8 cellular contexts compared by ENCODE assay signal in genomic region chr2:231613054-231613654, GRCh38. TPM values are rescaled to one million over a fixed set of nuclear protein-coding genes. Genes with fewer than 3 reads are reported as not detected.
DNase-seq lines count a peak whose midpoint lies in the region; ATAC-seq and TF ChIP-seq lines count a peak whose summit lies in the region.

No MANE protein-coding gene starts in this region.

- no peaks in the 10 kb centered on the region for H3K36me3 ChIP-seq in vagina

- TF ChIP-seq POLR2A in vagina (IDR thresholded peaks at IDR 0.05) = no peak

- H3K36me3 Mint-ChIP-seq in chondrocyte (ENCODE audit: low read depth) (no peaks in the 10 kb centered on the region), mesothelial cell of epicardium (no peaks in the 10 kb centered on the region)

- TF ChIP-seq CTCF in chondrocyte (IDR thresholded peaks at IDR 0.05) (no peak), mesothelial cell of epicardium (IDR thresholded peaks at IDR 0.05; ENCODE audit: unreplicated experiment) (no peak), vagina (IDR thresholded peaks at IDR 0.05) (no peak)

- intact Hi-C loops in vagina (cut with DNase I) = loop anchor here (2.0 to 5.0 kb wide), 4 partner anchors 54 to 1084 kb away; partner anchors contain the start of gene GIGYF2

- no peaks in the 10 kb centered on the region for H3K9me3 Mint-ChIP-seq in chondrocyte (ENCODE audit: low read depth)
- no peaks in the 10 kb centered on the region for H3K9me3 Mint-ChIP-seq in mesothelial cell of epicardium

- H3K27me3 Mint-ChIP-seq in chondrocyte (ENCODE audit: low read depth) = no peaks in the 10 kb centered on the region
- no peaks in the 10 kb centered on the region for H3K27me3 Mint-ChIP-seq in mesothelial cell of epicardium (ENCODE audit: low read depth)

- no peaks in the 10 kb centered on the region for H3K27me3 ChIP-seq in vagina

- H3K4me3 Mint-ChIP-seq in chondrocyte (ENCODE audit: unreplicated experiment) = peak overlapping the region; percentile 68
- peak overlapping the region; percentile 61 for H3K4me3 Mint-ChIP-seq in mesothelial cell of epicardium

- DNase-seq in stimulated activated CD4-positive, alpha-beta T cell treated with anti-CD3 and anti-CD28 coated beads, Interleukin-4, amount 100 ng/mL, for 1 hour = peak; percentile 23
- no peak for DNase-seq in stimulated activated CD4-positive, alpha-beta T cell treated with anti-CD3 and anti-CD28 coated beads, Interleukin-1b, Interleukin-23, amount 100 ng/mL, for 48 hours
- DNase-seq in NCI-H69 (lab: John Stamatoyannopoulos, UW) (peak; percentile 53), chondrocyte (ENCODE audit: low spot score) (no peak), mesothelial cell of epicardium (ENCODE audit: low spot score in 2 of 2, unreplicated experiment in 2 of 2) (no peak), vagina (ENCODE audit: extremely low spot score in 2 of 2) (no peak), OCI-M1 (lab: John Stamatoyannopoulos, UW) (no peak)

- no peak for ATAC-seq in HG03439 (IDR thresholded peaks at IDR 0.05; ENCODE audit: unreplicated experiment)

- peak overlapping the region; percentile 98 for H3K27ac Mint-ChIP-seq in chondrocyte (ENCODE audit: unreplicated experiment)
- H3K27ac Mint-ChIP-seq in mesothelial cell of epicardium = peak overlapping the region; percentile 97

- H3K27ac ChIP-seq in vagina = peak overlapping the region; percentile 92

- no peaks in the 10 kb centered on the region for H3K9me3 ChIP-seq in vagina

- peaks cover 40% of the 10 kb centered on the region for H3K4me1 ChIP-seq in vagina

- H3K4me1 Mint-ChIP-seq in chondrocyte (ENCODE audit: low read depth) (peaks cover 41% of the 10 kb centered on the region), mesothelial cell of epicardium (peaks cover 47% of the 10 kb centered on the region)

- peak overlapping the region; percentile 50 to 53 for H3K4me3 ChIP-seq in vagina

RNA-seq across cellular contexts. Expression of gene TEX44, which starts 20.5 kb away (rescaled TPM):
- not detected in 3 replicates for total RNA-seq in chondrocyte
- not detected in 3 replicates for total RNA-seq in mesothelial cell of epicardium
- total RNA-seq in vagina = not detected

Comparison
In these comparisons a context has a peak if more than half of its experiments do, and no peak if none do; other contexts are left out.
1. DNase-seq: peak in stimulated activated CD4-positive, alpha-beta T cell treated with anti-CD3 and anti-CD28 coated beads, Interleukin-4, amount 100 ng/mL, for 1 hour (single experiment) and NCI-H69 (single experiment); none in stimulated activated CD4-positive, alpha-beta T cell treated with anti-CD3 and anti-CD28 coated beads, Interleukin-1b, Interleukin-23, amount 100 ng/mL, for 48 hours (single experiment), chondrocyte (single experiment), mesothelial cell of epicardium (0 of 2), vagina (0 of 2) and OCI-M1 (single experiment).